ENCODE assay signal across 8 cellular contexts in genomic region chr10:19788075-19788686, GRCh38. TPM values are rescaled to one million over a fixed set of nuclear protein-coding genes. Genes with fewer than 3 reads are reported as not detected.
DNase-seq lines count a peak whose midpoint lies in the region; ATAC-seq, FAIRE-seq and TF ChIP-seq lines count a peak whose summit lies in the region.

No MANE protein-coding gene starts in this region.

- peak; percentile 67 for ATAC-seq in HG03439 (IDR thresholded peaks at IDR 0.05; ENCODE audit: unreplicated experiment)

- H3K4me1 ChIP-seq in CD4-positive, alpha-beta memory T cell (ENCODE audit: insufficient read depth, low read length), result no peaks in the 10 kb centered on the region

- in situ Hi-C loops in SK-MEL-5 (cut with HindIII; ENCODE audit: low pct_unique_long_range_greater_than_20kb, low sequenced_read_pairs), result no loop called here

- H3K4me3 ChIP-seq in BJ (ENCODE audit: low read depth, low read length) (no peak overlapping the region), retinal pigment epithelial cell (ENCODE audit: low read length) (no peak overlapping the region)
- no peak overlapping the region for H3K4me3 ChIP-seq in CD4-positive, alpha-beta memory T cell (ENCODE audit: low read length in 2 of 2)

- no peaks in the 10 kb centered on the region for H3K36me3 ChIP-seq in BJ (ENCODE audit: control insufficient read depth, insufficient read depth, low read length)
- no peaks in the 10 kb centered on the region for H3K36me3 ChIP-seq in CD4-positive, alpha-beta memory T cell (ENCODE audit: insufficient read depth, low read length)

- DNase-seq in BJ (ENCODE audit: low read depth) (peak; percentile 8), GM18507 (ENCODE audit: extremely low spot score, insufficient read length, low read depth) (no peak), SK-MEL-5 (ENCODE audit: low read depth, low spot score) (peak; percentile 54), fibroblast of the conjunctiva (ENCODE audit: low read depth) (peak; percentile 58), retinal pigment epithelial cell (ENCODE audit: low read depth) (peak; percentile 12)
- no peak for DNase-seq in CD4-positive, alpha-beta memory T cell
- no peak for DNase-seq in stimulated activated naive CD4-positive, alpha-beta T cell (lab: John Stamatoyannopoulos, UW)

- intact Hi-C loops in CD4-positive, alpha-beta memory T cell (cut with micrococcal nuclease), result no loop called here

- no peak overlapping the region for H3K27ac ChIP-seq in CD4-positive, alpha-beta memory T cell (ENCODE audit: low read depth, low read length)

- TF ChIP-seq CTCF in BJ (IDR thresholded peaks at IDR 0.05; ENCODE audit: insufficient read depth, low read depth, low read length) (peak; percentile 88), retinal pigment epithelial cell (conservative IDR thresholded peaks at IDR 0.05; ENCODE audit: low read depth, low read length) (peak; percentile 77)

- H3K27me3 Mint-ChIP-seq in CD4-positive, alpha-beta memory T cell, result no peaks in the 10 kb centered on the region

- H3K36me3 Mint-ChIP-seq in CD4-positive, alpha-beta memory T cell, result no peaks in the 10 kb centered on the region

- no peak overlapping the region for H3K4me3 Mint-ChIP-seq in CD4-positive, alpha-beta memory T cell

- H3K4me1 Mint-ChIP-seq in CD4-positive, alpha-beta memory T cell, result no peaks in the 10 kb centered on the region

- no peak overlapping the region for H3K27ac Mint-ChIP-seq in CD4-positive, alpha-beta memory T cell

- H3K9me3 ChIP-seq in CD4-positive, alpha-beta memory T cell (ENCODE audit: control insufficient read depth in 1 of 2, low read length in 2 of 2), result no peaks in the 10 kb centered on the region

- FAIRE-seq in GM18507 (lab: Jason Lieb, UNC), result peak; percentile 51

- H3K27me3 ChIP-seq in BJ (ENCODE audit: control insufficient read depth, insufficient read depth, low read length), result no peaks in the 10 kb centered on the region
- no peaks in the 10 kb centered on the region for H3K27me3 ChIP-seq in CD4-positive, alpha-beta memory T cell (ENCODE audit: insufficient read depth, low read length)

- peaks cover 0 to 14% (median 1%) of the 10 kb centered on the region in 8 donors for H3K9me3 Mint-ChIP-seq in CD4-positive, alpha-beta memory T cell

- POLR2A ChIA-PET in BJ (lab: Charles Lee), result no interaction called here
- POLR2A ChIA-PET in CD4-positive, alpha-beta memory T cell (lab: Charles Lee; ENCODE audit: partially characterized antibody), result no interaction called here

- CTCF ChIA-PET in BJ (lab: Yijun Ruan, JAX), result interaction anchor here (0.7 to 1.2 kb wide), 3 partner anchors 105 to 177 kb away, joined by 3 to 4 read pairs (median 3); no protein-coding TSS in a partner anchor
- CTCF ChIA-PET in CD4-positive, alpha-beta memory T cell (lab: Charles Lee; ENCODE audit: partially characterized antibody), result no interaction called here

RNA-seq across cellular contexts. Expression of gene PLXDC2, which starts 28.1 kb away (rescaled TPM):
- polyA plus RNA-seq in BJ (2011; rRNA removed), result 0.47 and 0.88 TPM in 2 replicates
- polyA minus RNA-seq in BJ (2011; rRNA and poly(A)+ RNA removed), result 0.21 and 0.62 TPM in 2 replicates
- 0.03 TPM in 1 of 2 replicates, not detected in the other for total RNA-seq in SK-MEL-5 (2014; rRNA removed; shearing (Covaris generic))
- not detected in 2 replicates for polyA plus RNA-seq in SK-MEL-5 (2015; cell fraction: cytosol; rRNA removed)
- polyA plus RNA-seq in SK-MEL-5 (2015; cell fraction: nucleus; rRNA removed), result not detected in 2 replicates
- 1 to 10 TPM in 1 of 2 experiments, under 1 TPM in 1; 0.90 to 1.2 TPM for total RNA-seq in CD4-positive, alpha-beta memory T cell
- polyA plus RNA-seq in CD4-positive, alpha-beta memory T cell, result not detected

Comparison
In these comparisons a context has a peak if more than half of its experiments do, and no peak if none do; other contexts are left out.
1. DNase-seq: peak in BJ (single experiment), SK-MEL-5 (single experiment), fibroblast of the conjunctiva (single experiment) and retinal pigment epithelial cell (single experiment); none in GM18507 (single experiment), CD4-positive, alpha-beta memory T cell (0 of 5) and stimulated activated naive CD4-positive, alpha-beta T cell (0 of 6).